Comparison of ENCODE assay signal across 8 cellular contexts in the genomic region with DNA sequence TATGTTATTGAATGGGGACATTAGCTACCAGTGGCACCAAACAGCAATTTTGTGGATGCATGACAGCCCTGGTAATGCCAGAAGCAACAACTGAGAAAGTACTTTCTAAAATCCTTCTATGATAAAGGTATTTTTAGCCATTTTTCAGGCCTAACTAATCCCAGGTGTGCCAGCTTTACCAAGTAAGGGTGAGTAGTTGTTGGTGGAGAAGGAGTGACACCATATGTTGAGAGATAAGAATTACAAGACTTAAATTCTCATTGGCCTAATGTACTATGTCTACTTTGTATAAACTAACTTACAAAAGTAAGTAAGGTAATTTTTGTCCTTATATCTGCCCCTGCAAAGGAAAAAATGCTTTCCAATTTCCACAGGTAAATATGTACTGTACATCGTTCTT. TPM values are rescaled to one million over a fixed set of nuclear protein-coding genes. Genes with fewer than 3 reads are reported as not detected.
A peak's percentile ranks its signal among the peaks of the same experiment; 100 is the strongest.
DNase-seq lines count a peak whose midpoint lies in the region; ATAC-seq and TF ChIP-seq lines count a peak whose summit lies in the region.

No MANE protein-coding gene starts in this region.

- DNase-seq in A172 (ENCODE audit: low spot score) = peak; percentile 29
- peak; percentile 38 for DNase-seq in GM10248 (ENCODE audit: extremely low spot score)
- peak; percentile 52 for DNase-seq in SW480 (ENCODE audit: low spot score)
- DNase-seq in left kidney (ENCODE audit: low read depth, low spot score) = peak; percentile 64
- DNase-seq in mesenteric fat pad (ENCODE audit: low spot score) = no peak
- no peak for DNase-seq in putamen (ENCODE audit: low spot score)

- peak; percentile 32 for ATAC-seq in HG03469 (IDR thresholded peaks at IDR 0.05; ENCODE audit: unreplicated experiment)
- ATAC-seq in GM21528 (IDR thresholded peaks at IDR 0.05; ENCODE audit: low FRiP score, unreplicated experiment) = no peak

- POLR2A ChIA-PET in GM10248 (lab: Yijun Ruan, JAX) = interaction anchor here (0.8 kb wide), 1 partner anchor 131 kb away, joined by 3 read pairs; no protein-coding TSS in a partner anchor

- CTCF ChIA-PET in GM10248 (lab: Yijun Ruan, JAX) = interaction anchor here (0.6 to 11.2 kb wide), 53 partner anchors 8 to 797 kb away, joined by 3 to 128 read pairs (median 4); a partner anchor contains a TSS

- TF ChIP-seq CTCF in GM10248 (IDR thresholded peaks at IDR 0.05; ENCODE audit: control extremely low read depth, extremely low read depth, low read depth, missing control alignments) = peak; percentile 49

RNA-seq across cellular contexts. Expression of a gene that starts 4.1 kb away (rescaled TPM):
- 46.2 and 58.3 TPM in 2 replicates for total RNA-seq in A172 (2014; rRNA removed; shearing (Covaris generic))
- total RNA-seq in mesenteric fat pad = 48.4 TPM

RNA-seq across cellular contexts. Expression of a gene that starts 20.9 kb away (rescaled TPM):
- not detected in 2 replicates for total RNA-seq in A172 (2014; rRNA removed; shearing (Covaris generic))
- total RNA-seq in mesenteric fat pad = 1.5 TPM

RNA-seq across cellular contexts. Expression of a gene that starts 21.5 kb away (rescaled TPM):
- total RNA-seq in A172 (2014; rRNA removed; shearing (Covaris generic)) = 1.8 and 2.2 TPM in 2 replicates
- total RNA-seq in mesenteric fat pad = 0.39 TPM

Comparison
In these comparisons a context has a peak if more than half of its experiments do, and no peak if none do; other contexts are left out.
1. DNase-seq: peak in A172 (single experiment), GM10248 (single experiment), SW480 (single experiment) and left kidney (single experiment); none in mesenteric fat pad (single experiment) and putamen (single experiment).